12 cellular contexts compared by ENCODE assay signal in the genomic region with DNA sequence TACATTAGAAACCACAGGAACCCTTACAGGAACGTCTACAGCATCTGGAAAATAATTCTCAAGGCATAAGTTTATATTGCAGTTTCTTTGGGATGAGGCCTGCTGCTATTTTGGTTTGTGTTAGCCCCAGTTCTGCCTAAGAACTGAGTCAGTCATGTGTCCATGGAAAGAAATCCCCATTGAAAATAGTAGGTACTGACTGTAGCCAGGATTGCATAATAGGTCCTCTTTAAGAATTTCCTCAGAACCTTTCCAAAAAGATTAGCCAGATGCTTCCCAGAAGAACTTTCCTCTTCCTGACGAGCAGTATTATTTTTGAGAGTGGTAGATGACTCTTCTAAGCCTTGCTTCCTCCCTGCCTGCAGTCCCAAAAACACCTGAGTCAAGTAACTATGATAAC. TPM values are rescaled to one million over a fixed set of nuclear protein-coding genes. Genes with fewer than 3 reads are reported as not detected.
A peak's percentile ranks its signal among the peaks of the same experiment; 100 is the strongest.
DNase-seq lines count a peak whose midpoint lies in the region; ATAC-seq, FAIRE-seq and TF ChIP-seq lines count a peak whose summit lies in the region.
"Had no signal": no experiment of that assay in that cellular context is flagged by ENCODE, and none has a peak within 500 bp of the region (broad histone marks: within the 10 kb centered on the region; RNA-seq: fewer than 3 reads in every experiment).

No MANE protein-coding gene starts in this region.

- TF ChIP-seq CTCF in IMR-90 (conservative IDR thresholded peaks at IDR 0.05; ENCODE audit: low read depth, low read length) (no peak), HepG2 (CRISPR knock-in tag; IDR thresholded peaks at IDR 0.05) (no peak), suprapubic skin (IDR thresholded peaks at IDR 0.05) (no peak)

- TF ChIP-seq POLR2A in IMR-90 (IDR thresholded peaks at IDR 0.05; ENCODE audit: low read depth, low read length), result no peak
- TF ChIP-seq POLR2A in HepG2 (IDR thresholded peaks at IDR 0.05; ENCODE audit: insufficient read depth in 1 of 2, low read depth in 2 of 2, low read length in 2 of 2), result no peak
- TF ChIP-seq POLR2A in suprapubic skin (IDR thresholded peaks at IDR 0.05), result no peak

- H3K56ac ChIP-seq in IMR-90 (ENCODE audit: extremely low read depth, insufficient read depth, low read length), result no peak overlapping the region

- POLR2A ChIA-PET in IMR-90 (lab: Charles Lee; ENCODE audit: unreplicated experiment) (no interaction called here), HepG2 (lab: Yijun Ruan, JAX) (no interaction called here)

- TF ChIP-seq RAD21 in IMR-90 (IDR thresholded peaks at IDR 0.05; ENCODE audit: low read length) (no peak), HepG2 (CRISPR knock-in tag; IDR thresholded peaks at IDR 0.05) (no peak)

- H3K9ac ChIP-seq in IMR-90 (ENCODE audit: low read depth, low read length) (no peak overlapping the region), HepG2 (ENCODE audit: insufficient read depth, low read depth, low read length) (no peak overlapping the region)

- DNase-seq in IMR-90 (peak; percentile 92), dedifferentiated amniotic fluid mesenchymal stem cell (ENCODE audit: extremely low spot score) (peak; percentile 66), HepG2 (ENCODE audit: low spot score) (no peak), suprapubic skin (ENCODE audit: low spot score in 2 of 2) (no peak), amygdala (lab: John Stamatoyannopoulos, UW) (no peak), CD1c-positive myeloid dendritic cell (ENCODE audit: extremely low spot score) (no peak), NCI-H1694 treated with DMSO at 0.1 percent for 48 hours (lab: John Stamatoyannopoulos, UW) (no peak)
- no peak for DNase-seq in stimulated activated effector memory CD8-positive, alpha-beta T cell treated with anti-CD3 and anti-CD28 coated beads, Interleukin-12 subunit alpha, Interleukin-12 subunit beta, amount 100 ng/mL, for 72 hours (ENCODE audit: low spot score in 2 of 2)
- DNase-seq: activated T-cell treated with anti-CD3 and anti-CD28 coated beads, Interleukin-2, amount 50 U/mL, for 24 hours; NCI-H187 had no signal

- no peak overlapping the region for H2AK5ac ChIP-seq in IMR-90 (ENCODE audit: low read depth, low read length)

- H3K4me3 Mint-ChIP-seq in stimulated activated effector memory CD8-positive, alpha-beta T cell treated with anti-CD3 and anti-CD28 coated beads, Interleukin-12 subunit alpha, Interleukin-12 subunit beta, amount 100 ng/mL, for 72 hours, result no peak overlapping the region
- H3K4me3 Mint-ChIP-seq: activated T-cell treated with anti-CD3 and anti-CD28 coated beads, Interleukin-2, amount 50 U/mL, for 24 hours had no signal

- H3K4me3 ChIP-seq in IMR-90 (ENCODE audit: insufficient read depth, low read depth, low read length) (no peak overlapping the region), HepG2 (replicated peaks in 1 of 3; ENCODE audit: insufficient read depth in 1 of 3, low read depth in 2 of 3, low read length in 3 of 3) (no peak overlapping the region), suprapubic skin (no peak overlapping the region)
- H3K4me3 ChIP-seq: HAP-1, prostate gland had no signal

- H2BK120ac ChIP-seq in IMR-90 (ENCODE audit: low read depth, low read length), result no peak overlapping the region; the same call in 1 of the 2 replicates

- in situ Hi-C loops in IMR-90 (cut with MboI; ENCODE audit: low sequenced_read_pairs) (no loop called here), HepG2 (cut with HindIII; ENCODE audit: extremely low pct_ligation_motif_present, low pct_unique_long_range_greater_than_20kb) (no loop called here)

- H3K27ac ChIP-seq in IMR-90 (ENCODE audit: insufficient read depth, low read length), result no peak overlapping the region
- no peak overlapping the region for H3K27ac ChIP-seq in HepG2 (ENCODE audit: extremely low read length, insufficient read depth, low read length)
- peak overlapping the region; percentile 52 for H3K27ac ChIP-seq in suprapubic skin
- H3K27ac ChIP-seq: prostate gland had no signal

- H4K91ac ChIP-seq in IMR-90 (ENCODE audit: insufficient read depth, low read depth, low read length), result no peak overlapping the region

- H4K5ac ChIP-seq in IMR-90 (ENCODE audit: low read depth, low read length), result no peak overlapping the region

- no peaks in the 10 kb centered on the region for H3K36me3 Mint-ChIP-seq in stimulated activated effector memory CD8-positive, alpha-beta T cell treated with anti-CD3 and anti-CD28 coated beads, Interleukin-12 subunit alpha, Interleukin-12 subunit beta, amount 100 ng/mL, for 72 hours

- H3K9me3 ChIP-seq in IMR-90 (ENCODE audit: control insufficient read depth, insufficient read depth, low read length), result no peaks in the 10 kb centered on the region
- H3K9me3 ChIP-seq in HepG2 (ENCODE audit: low read length), result no peaks in the 10 kb centered on the region
- H3K9me3 ChIP-seq in suprapubic skin, result no peaks in the 10 kb centered on the region
- H3K9me3 ChIP-seq: HAP-1, prostate gland had no signal

- no peaks in the 10 kb centered on the region for H3K4me1 Mint-ChIP-seq in stimulated activated effector memory CD8-positive, alpha-beta T cell treated with anti-CD3 and anti-CD28 coated beads, Interleukin-12 subunit alpha, Interleukin-12 subunit beta, amount 100 ng/mL, for 72 hours

- H2AFZ ChIP-seq in IMR-90 (replicated peaks; ENCODE audit: low read length, poor library complexity) (no peak overlapping the region), HepG2 (ENCODE audit: low read length) (no peak overlapping the region)

- peak overlapping the region; percentile 36; the same call in 1 of the 2 replicates for H3K4ac ChIP-seq in IMR-90 (ENCODE audit: low read depth, low read length)

- TF ChIP-seq EP300 in HepG2 (IDR thresholded peaks at IDR 0.05; ENCODE audit: low read depth in 2 of 2, low read length in 2 of 2) (no peak), HepG2 (CRISPR knock-in tag; IDR thresholded peaks at IDR 0.05; ENCODE audit: borderline replicate concordance) (no peak), suprapubic skin (IDR thresholded peaks at IDR 0.05) (no peak)

- no peaks in the 10 kb centered on the region for H3K79me2 ChIP-seq in HepG2 (ENCODE audit: insufficient read depth, low read length)

- H3K27ac Mint-ChIP-seq in stimulated activated effector memory CD8-positive, alpha-beta T cell treated with anti-CD3 and anti-CD28 coated beads, Interleukin-12 subunit alpha, Interleukin-12 subunit beta, amount 100 ng/mL, for 72 hours, result no peak overlapping the region
- H3K27ac Mint-ChIP-seq: activated T-cell treated with anti-CD3 and anti-CD28 coated beads, Interleukin-2, amount 50 U/mL, for 24 hours had no signal

- CTCF ChIA-PET in IMR-90 (lab: Yijun Ruan, JAX) (interaction anchor here (0.5 kb wide), 1 partner anchor 736 kb away, joined by 3 read pairs; no protein-coding TSS in a partner anchor), HepG2 (lab: Yijun Ruan, JAX; ENCODE audit: low intra/inter-chr PET ratio, low total read pairs) (no interaction called here)

- peak overlapping the region; percentile 25; the same call in 1 of the 2 replicates for H3K23ac ChIP-seq in IMR-90 (ENCODE audit: low read depth, low read length)

- no peak overlapping the region for H2BK15ac ChIP-seq in IMR-90 (ENCODE audit: low read depth, low read length)

- peak overlapping the region in 1 of 2 experiments; percentile 43; a peak in 1 of 4 replicates for H4K8ac ChIP-seq in IMR-90 (ENCODE audit: low read depth in 2 of 2, low read length in 2 of 2)

- H3K14ac ChIP-seq in IMR-90 (replicated peaks; ENCODE audit: low read depth, low read length), result no peak overlapping the region

- peaks cover 32% of the 10 kb centered on the region for H4K20me1 ChIP-seq in IMR-90 (ENCODE audit: insufficient read depth, low read length)
- H4K20me1 ChIP-seq in HepG2 (ENCODE audit: insufficient read depth, low read length), result no peaks in the 10 kb centered on the region

- no peaks in the 10 kb centered on the region for H3K27me3 ChIP-seq in IMR-90 (ENCODE audit: control insufficient read depth, insufficient read depth, low read length)
- no peaks in the 10 kb centered on the region for H3K27me3 ChIP-seq in HepG2 (ENCODE audit: control insufficient read depth in 1 of 2, insufficient read depth in 2 of 2, low read length in 2 of 2)
- no peaks in the 10 kb centered on the region for H3K27me3 ChIP-seq in suprapubic skin

- no peak for FAIRE-seq in HepG2 (lab: Jason Lieb, UNC)

- peak overlapping the region; percentile 46 for H2BK5ac ChIP-seq in IMR-90 (ENCODE audit: low read depth, low read length, poor library complexity, severe bottlenecking)

- H3K9me1 ChIP-seq in IMR-90 (ENCODE audit: insufficient read depth, low read length), result peaks cover 3% of the 10 kb centered on the region; the same call in 1 of the 2 replicates

- intact Hi-C loops in IMR-90 (cut with micrococcal nuclease), result no loop called here
- intact Hi-C loops in HepG2 (cut with micrococcal nuclease; ENCODE audit: unreplicated experiment), result no loop called here

- no CpG with 5 or more reads among the region's 2 CpGs for WGBS in IMR-90 (ENCODE audit: extremely low coverage in 2 of 2, insufficient read length in 1 of 2), 2 experiments
- WGBS in HepG2 (ENCODE audit: low lambda C conversion rate), result 0% methylated on average over 2 of the region's 2 CpGs
- 47% methylated on average over 2 of the region's 2 CpGs for WGBS in suprapubic skin

- ATAC-seq in IMR-90 (ENCODE audit: low read depth) (peak; percentile 82), HepG2 (no peak)
- ATAC-seq in stimulated activated effector memory CD8-positive, alpha-beta T cell treated with anti-CD3 and anti-CD28 coated beads, Interleukin-12 subunit alpha, Interleukin-12 subunit beta, amount 100 ng/mL, for 72 hours, result no peak

- H3K4me1 ChIP-seq in IMR-90 (ENCODE audit: control insufficient read depth, insufficient read depth, low read length) (peaks cover 17% of the 10 kb centered on the region), HepG2 (ENCODE audit: insufficient read depth, low read length) (no peaks in the 10 kb centered on the region), suprapubic skin (peaks cover 21% of the 10 kb centered on the region)
- H3K4me1 ChIP-seq: prostate gland had no signal

- H3K79me1 ChIP-seq in IMR-90 (ENCODE audit: low read depth in 1 of 2, low read length in 2 of 2), result peaks cover 40 to 71% of the 10 kb centered on the region in 2 experiments

- no peaks in the 10 kb centered on the region for H3K9me3 Mint-ChIP-seq in stimulated activated effector memory CD8-positive, alpha-beta T cell treated with anti-CD3 and anti-CD28 coated beads, Interleukin-12 subunit alpha, Interleukin-12 subunit beta, amount 100 ng/mL, for 72 hours
- H3K9me3 Mint-ChIP-seq: activated T-cell treated with anti-CD3 and anti-CD28 coated beads, Interleukin-2, amount 50 U/mL, for 24 hours had no signal

- H2AK9ac ChIP-seq in IMR-90 (replicated peaks; ENCODE audit: low read depth, low read length, poor library complexity), result no peak overlapping the region

- H3K4me2 ChIP-seq in IMR-90 (ENCODE audit: low read depth, low read length), result peak overlapping the region; percentile 30; the same call in 1 of the 2 replicates
- no peak overlapping the region for H3K4me2 ChIP-seq in HepG2 (ENCODE audit: low read depth, low read length)

- H3K36me3 ChIP-seq in IMR-90 (ENCODE audit: control insufficient read depth, insufficient read depth, low read length), result peaks cover 2% of the 10 kb centered on the region; the same call in 1 of the 2 replicates
- H3K36me3 ChIP-seq in HepG2 (replicated peaks in 1 of 2; ENCODE audit: control insufficient read depth in 1 of 2, insufficient read depth in 2 of 2, low read length in 2 of 2), result no peaks in the 10 kb centered on the region
- H3K36me3 ChIP-seq in suprapubic skin, result no peaks in the 10 kb centered on the region
- H3K36me3 ChIP-seq: HAP-1, prostate gland had no signal

- H2BK20ac ChIP-seq in IMR-90 (ENCODE audit: low read depth, low read length), result no peak overlapping the region

- no peak overlapping the region for H3K18ac ChIP-seq in IMR-90 (ENCODE audit: low read depth, low read length)

- dilution Hi-C loops in IMR-90 (cut with HindIII; ENCODE audit: low sequenced_read_pairs, unreplicated experiment), result no loop called here

- BruUV-seq in IMR-90 (replicated peaks; lab: Mats Ljungman, UMichigan) (no TSS peak), HepG2 (replicated peaks; lab: Mats Ljungman, UMichigan) (no TSS peak)

RNA-seq across cellular contexts. Expression of a gene that starts 52.6 kb away (rescaled TPM):
- 50.5 and 50.8 TPM in 2 replicates for total RNA-seq in IMR-90 (2012; rRNA removed)
- polyA plus RNA-seq in IMR-90 (2012; rRNA removed), result 10.8 and 11.1 TPM in 2 replicates
- 3.9 and 4.3 TPM in 2 replicates for polyA plus RNA-seq in IMR-90 (2012; cell fraction: cytosol; rRNA removed)
- polyA plus RNA-seq in IMR-90 (2012; cell fraction: nucleus; rRNA removed; ENCODE audit: low replicate concordance), result 2.1 and 10.1 TPM in 2 replicates
- total RNA-seq in HepG2 (2016; rRNA removed; fragmentation: Illumina TruSeq; extraction: Trizol), result 9.2 and 10.4 TPM in 2 replicates
- 4.9 and 5.8 TPM in 2 replicates for total RNA-seq in HepG2 (2016; cell fraction: cytosol; rRNA removed; fragmentation: Illumina TruSeq; extraction: Trizol; ENCODE audit: low read depth)
- 7.7 and 12.0 TPM in 2 replicates for total RNA-seq in HepG2 (2016; cell fraction: insoluble cytoplasmic fraction; rRNA removed; fragmentation: Illumina TruSeq; extraction: Trizol)
- 6.1 and 7.6 TPM in 2 replicates for total RNA-seq in HepG2 (2016; cell fraction: membrane; rRNA removed; fragmentation: Illumina TruSeq; extraction: Trizol)
- total RNA-seq in HepG2 (2016; cell fraction: nucleus; rRNA removed; fragmentation: Illumina TruSeq; extraction: Trizol), result 6.3 and 6.7 TPM in 2 replicates
- polyA plus RNA-seq in HepG2 (2011; rRNA removed), result 0.54 and 0.82 TPM in 2 replicates
- polyA plus RNA-seq in HepG2 (2011; cell fraction: cytosol; rRNA removed), result 0.25 and 0.50 TPM in 2 replicates
- polyA plus RNA-seq in HepG2 (2011; cell fraction: nucleus; rRNA removed), result 0.14 and 0.16 TPM in 2 replicates
- 0.51 and 0.57 TPM in 2 replicates for polyA plus RNA-seq in HepG2 (2012)
- polyA plus RNA-seq in HepG2 (2016; cell fraction: cytosol; fragmentation: Illumina TruSeq; extraction: Trizol; ENCODE audit: low read depth), result 0.34 and 0.36 TPM in 2 replicates
- 3.8 and 4.0 TPM in 2 replicates for polyA plus RNA-seq in HepG2 (2016; cell fraction: insoluble cytoplasmic fraction; fragmentation: Illumina TruSeq; extraction: Trizol; ENCODE audit: low read depth)
- 0.88 and 0.97 TPM in 2 replicates for polyA plus RNA-seq in HepG2 (2016; cell fraction: membrane; fragmentation: Illumina TruSeq; extraction: Trizol; ENCODE audit: low read depth)
- polyA plus RNA-seq in HepG2 (2016; cell fraction: nucleus; fragmentation: Illumina TruSeq; extraction: Trizol; ENCODE audit: insufficient read depth, low read depth), result 2.9 and 3.3 TPM in 2 replicates
- 0.74 and 52.7 TPM in 2 replicates for polyA minus RNA-seq in HepG2 (2011; rRNA and poly(A)+ RNA removed; ENCODE audit: low replicate concordance)
- polyA minus RNA-seq in HepG2 (2011; cell fraction: cytosol; rRNA and poly(A)+ RNA removed), result 1.1 and 3.2 TPM in 2 replicates
- 3.4 and 3.5 TPM in 2 replicates for polyA minus RNA-seq in HepG2 (2011; cell fraction: nucleus; rRNA and poly(A)+ RNA removed)
- total RNA-seq in suprapubic skin, result 10 to 100 TPM in 1 of 4 donors, 1 to 10 TPM in 3; 5.4 to 14.2 (median 6.1) TPM

Comparison
In these comparisons a context has a peak if more than half of its experiments do, and no peak if none do; other contexts are left out.
1. DNase-seq: peak in IMR-90 (single experiment) and dedifferentiated amniotic fluid mesenchymal stem cell (single experiment); none in HepG2 (single experiment), suprapubic skin (0 of 2), stimulated activated effector memory CD8-positive, alpha-beta T cell treated with anti-CD3 and anti-CD28 coated beads, Interleukin-12 subunit alpha, Interleukin-12 subunit beta, amount 100 ng/mL, for 72 hours (0 of 2), amygdala (0 of 56), CD1c-positive myeloid dendritic cell (single experiment) and NCI-H1694 treated with DMSO at 0.1 percent for 48 hours (single experiment).